Comparison of ENCODE assay signal across 11 cellular contexts in the genomic region with DNA sequence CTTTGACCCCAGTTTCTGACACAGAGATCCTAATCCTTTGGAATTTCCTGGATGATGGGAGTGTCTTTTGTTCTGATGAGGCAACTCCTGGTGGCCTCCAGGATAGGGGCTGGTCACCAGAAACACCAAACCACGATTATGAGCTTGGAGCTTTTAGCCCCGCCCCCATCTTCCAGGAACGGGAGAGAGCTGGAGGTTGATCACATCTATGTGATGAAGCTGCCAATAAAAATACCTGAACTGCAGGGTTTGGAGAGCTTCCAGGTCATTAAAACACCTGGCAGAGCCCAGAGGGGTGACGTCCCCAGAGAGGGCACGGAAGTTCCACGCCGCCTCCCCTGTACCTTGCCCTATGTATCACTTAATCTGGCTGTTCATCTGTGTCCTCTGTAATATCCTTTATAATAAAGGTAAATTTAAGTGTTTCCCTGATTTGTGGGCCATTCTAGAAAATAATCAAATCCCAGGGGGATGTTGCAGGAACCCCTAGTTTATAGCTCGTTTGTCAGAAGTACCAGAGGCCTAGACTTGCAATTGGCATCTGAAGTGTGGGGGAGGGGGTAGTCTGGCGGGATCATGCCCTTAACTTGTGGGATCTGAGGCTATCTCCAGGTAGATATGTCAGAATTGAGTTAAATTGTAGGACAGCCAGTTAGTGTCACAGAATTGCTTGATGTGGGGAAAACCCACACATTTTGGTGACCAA. TPM values are rescaled to one million over a fixed set of nuclear protein-coding genes. Genes with fewer than 3 reads are reported as not detected.
DNase-seq lines count a peak whose midpoint lies in the region; ATAC-seq and TF ChIP-seq lines count a peak whose summit lies in the region.
"Had no signal": no experiment of that assay in that cellular context is flagged by ENCODE, and none has a peak within 500 bp of the region (broad histone marks: within the 10 kb centered on the region; RNA-seq: fewer than 3 reads in every experiment).

No MANE protein-coding gene starts in this region.

- H3K36me3 Mint-ChIP-seq in memory B cell, result peaks cover 37% of the 10 kb centered on the region
- H3K36me3 Mint-ChIP-seq in stimulated activated naive B cell treated with anti-CD40 and anti-IgM and Interleukin-4, amounts not matched to agents 10 μg/mL and 1 μg/mL and 100 μg/mL, for 72 hours, result peaks cover 25 to 41% of the 10 kb centered on the region in 2 donors

- ATAC-seq in body of pancreas, result peak; percentile 83
- ATAC-seq in memory B cell (ENCODE audit: low read depth), result no peak
- ATAC-seq in stimulated activated naive B cell treated with anti-CD40 and anti-IgM and Interleukin-4, amounts not matched to agents 10 μg/mL and 1 μg/mL and 100 μg/mL, for 72 hours (replicated peaks), result no peak
- ATAC-seq in GM19455 (IDR thresholded peaks at IDR 0.05; ENCODE audit: unreplicated experiment), result no peak

- H3K4me3 Mint-ChIP-seq in memory B cell, result no peak overlapping the region
- no peak overlapping the region for H3K4me3 Mint-ChIP-seq in stimulated activated naive B cell treated with anti-CD40 and anti-IgM and Interleukin-4, amounts not matched to agents 10 μg/mL and 1 μg/mL and 100 μg/mL, for 72 hours
- H3K4me3 Mint-ChIP-seq: activated T-cell treated with anti-CD3 and anti-CD28 coated beads, Interleukin-2, amount 50 U/mL, for 24 hours; central memory CD8-positive, alpha-beta T cell had no signal

- H3K4me1 Mint-ChIP-seq in memory B cell, result no peaks in the 10 kb centered on the region
- peaks cover 0 to 1% of the 10 kb centered on the region in 2 donors for H3K4me1 Mint-ChIP-seq in stimulated activated naive B cell treated with anti-CD40 and anti-IgM and Interleukin-4, amounts not matched to agents 10 μg/mL and 1 μg/mL and 100 μg/mL, for 72 hours

- CTCF ChIA-PET in A673 (lab: Charles Lee), result no interaction called here

- BruUV-seq in A673 (replicated peaks; lab: Mats Ljungman, UMichigan), result no TSS peak

- no peaks in the 10 kb centered on the region for H3K9me3 ChIP-seq in body of pancreas
- H3K9me3 ChIP-seq in A673 (ENCODE audit: low read depth, low read length, poor library complexity, severe bottlenecking), result no peaks in the 10 kb centered on the region

- intact Hi-C loops in body of pancreas (cut with DNase I) (no loop called here), A673 (cut with micrococcal nuclease; ENCODE audit: unreplicated experiment) (no loop called here)

- no peak for TF ChIP-seq POLR2A in body of pancreas (IDR thresholded peaks at IDR 0.05)

- H3K36me3 ChIP-seq in body of pancreas (replicated peaks in 1 of 2; ENCODE audit: insufficient read depth in 1 of 2, low read depth in 2 of 2) (peaks cover 0 to 6% of the 10 kb centered on the region in 2 donors), A673 (ENCODE audit: insufficient read depth, low read length, poor library complexity, severe bottlenecking) (peaks cover 14% of the 10 kb centered on the region)

- H3K27me3 ChIP-seq in body of pancreas (no peaks in the 10 kb centered on the region), A673 (replicated peaks; ENCODE audit: insufficient read depth, low read depth, low read length, poor library complexity) (no peaks in the 10 kb centered on the region)

- H3K27me3 Mint-ChIP-seq in memory B cell, result no peaks in the 10 kb centered on the region
- H3K27me3 Mint-ChIP-seq in stimulated activated naive B cell treated with anti-CD40 and anti-IgM and Interleukin-4, amounts not matched to agents 10 μg/mL and 1 μg/mL and 100 μg/mL, for 72 hours, result no peaks in the 10 kb centered on the region
- H3K27me3 Mint-ChIP-seq: activated T-cell treated with anti-CD3 and anti-CD28 coated beads, Interleukin-2, amount 50 U/mL, for 24 hours; central memory CD8-positive, alpha-beta T cell had no signal

- H3K4me1 ChIP-seq in body of pancreas, result peaks cover 18% of the 10 kb centered on the region
- H3K4me1 ChIP-seq in A673 (ENCODE audit: insufficient read depth, low read length, poor library complexity, severe bottlenecking), result no peaks in the 10 kb centered on the region

- TF ChIP-seq CTCF in 22Rv1 (IDR thresholded peaks at IDR 0.05), result no peak
- no peak for TF ChIP-seq CTCF in body of pancreas (IDR thresholded peaks at IDR 0.05)
- TF ChIP-seq CTCF in A673 (conservative IDR thresholded peaks at IDR 0.05; ENCODE audit: low read depth, low read length), result no peak

- H3K27ac ChIP-seq in 22Rv1 (peak overlapping the region; percentile 94), body of pancreas (peak overlapping the region in 2 of 4 donors; percentile 27 to 50), A673 (ENCODE audit: low read depth, low read length, poor library complexity, severe bottlenecking) (no peak overlapping the region)

- 48 to 53% methylated on average over 8 to 9 of the region's 9 CpGs for WGBS in body of pancreas, 2 donors

- peak overlapping the region; percentile 60 for H3K27ac Mint-ChIP-seq in memory B cell
- H3K27ac Mint-ChIP-seq in stimulated activated naive B cell treated with anti-CD40 and anti-IgM and Interleukin-4, amounts not matched to agents 10 μg/mL and 1 μg/mL and 100 μg/mL, for 72 hours, result no peak overlapping the region
- H3K27ac Mint-ChIP-seq: activated T-cell treated with anti-CD3 and anti-CD28 coated beads, Interleukin-2, amount 50 U/mL, for 24 hours had no signal

- peak; percentile 55 for DNase-seq in HuH-7 (ENCODE audit: low spot score)
- DNase-seq in body of pancreas, result peak; percentile 52 to 71 (median 61)
- no peak for DNase-seq in memory B cell (ENCODE audit: low spot score in 2 of 2)
- DNase-seq in A673 (ENCODE audit: low spot score), result no peak
- DNase-seq in stimulated activated naive B cell treated with anti-CD40 and anti-IgM and Interleukin-4, amounts not matched to agents 10 μg/mL and 1 μg/mL and 100 μg/mL, for 72 hours, result no peak
- DNase-seq in NCI-H2081 (lab: John Stamatoyannopoulos, UW), result no peak
- DNase-seq: activated T-cell treated with anti-CD3 and anti-CD28 coated beads, Interleukin-2, amount 50 U/mL, for 24 hours; MV-4-11 had no signal

- H3K4me3 ChIP-seq in body of pancreas (no peak overlapping the region), A673 (ENCODE audit: low read depth, low read length, poor library complexity, severe bottlenecking) (no peak overlapping the region)

- POLR2A ChIA-PET in A673 (lab: Charles Lee; ENCODE audit: low non-redundant PET), result interaction anchor here (0.6 kb wide), 1 partner anchor 129 kb away, joined by 3 read pairs; no protein-coding TSS in a partner anchor

- H3K9me3 Mint-ChIP-seq in memory B cell, result no peaks in the 10 kb centered on the region
- no peaks in the 10 kb centered on the region for H3K9me3 Mint-ChIP-seq in stimulated activated naive B cell treated with anti-CD40 and anti-IgM and Interleukin-4, amounts not matched to agents 10 μg/mL and 1 μg/mL and 100 μg/mL, for 72 hours
- H3K9me3 Mint-ChIP-seq: activated T-cell treated with anti-CD3 and anti-CD28 coated beads, Interleukin-2, amount 50 U/mL, for 24 hours; central memory CD8-positive, alpha-beta T cell had no signal

RNA-seq across cellular contexts. Expression of gene APPL2, which starts 21.2 kb away (rescaled TPM):
- total RNA-seq in body of pancreas (10 to 100 TPM; 32.4 to 32.6 TPM), A673 (2021) (26.7 and 33.7 TPM in 2 replicates)

Comparison
In these comparisons a context has a peak if more than half of its experiments do, and no peak if none do; other contexts are left out.
1. DNase-seq: peak in HuH-7 (single experiment) and body of pancreas (4 of 4); none in memory B cell (0 of 2), A673 (single experiment), stimulated activated naive B cell treated with anti-CD40 and anti-IgM and Interleukin-4, amounts not matched to agents 10 μg/mL and 1 μg/mL and 100 μg/mL, for 72 hours (single experiment) and NCI-H2081 (0 of 2).